ENCODE assay signal across 8 cellular contexts in genomic region chr2:60560734-60561649, GRCh38. TPM values are rescaled to one million over a fixed set of nuclear protein-coding genes. Genes with fewer than 3 reads are reported as not detected.
DNase-seq lines count a peak whose midpoint lies in the region; ATAC-seq and TF ChIP-seq lines count a peak whose summit lies in the region.

No MANE protein-coding gene starts in this region.

- H3K4me3 ChIP-seq in WERI-Rb-1 (ENCODE audit: low read depth, low read length), result no peak overlapping the region

- H3K9me3 ChIP-seq in WERI-Rb-1 (ENCODE audit: severe bottlenecking), result no peaks in the 10 kb centered on the region

- H3K27me3 ChIP-seq in WERI-Rb-1 (ENCODE audit: insufficient read depth, low read depth, severe bottlenecking), result peaks cover 3% of the 10 kb centered on the region

- ATAC-seq in GM19035 (IDR thresholded peaks at IDR 0.05; ENCODE audit: unreplicated experiment) (peak; percentile 92), GM21367 (IDR thresholded peaks at IDR 0.05; ENCODE audit: unreplicated experiment) (no peak)

- TF ChIP-seq CTCF in WERI-Rb-1 (IDR thresholded peaks at IDR 0.05; ENCODE audit: low read depth, low read length), result peak; percentile 58; the same call in 1 of the 2 replicates

- H3K36me3 ChIP-seq in WERI-Rb-1, result no peaks in the 10 kb centered on the region

- DNase-seq in DMS53 (lab: John Stamatoyannopoulos, UW), result peak; percentile 74
- peak; percentile 53 for DNase-seq in HT-29 (ENCODE audit: low spot score)
- DNase-seq in WERI-Rb-1, result peak; percentile 33
- DNase-seq in kidney glomerular epithelial cell (lab: John Stamatoyannopoulos, UW), result peak; percentile 4
- no peak for DNase-seq in EL
- no peak for DNase-seq in 8988T

- H3K27ac ChIP-seq in WERI-Rb-1, result no peak overlapping the region

RNA-seq across cellular contexts. Expression of gene BCL11A, which starts 7.5 kb away (rescaled TPM):
- not detected in 2 replicates for total RNA-seq in HT-29 (2014; rRNA removed; shearing (Covaris generic))

Comparison
In these comparisons a context has a peak if more than half of its experiments do, and no peak if none do; other contexts are left out.
1. DNase-seq: peak in DMS53 (single experiment), HT-29 (single experiment), WERI-Rb-1 (single experiment) and kidney glomerular epithelial cell (single experiment); none in EL (single experiment) and 8988T (single experiment).